In the genomic region with DNA sequence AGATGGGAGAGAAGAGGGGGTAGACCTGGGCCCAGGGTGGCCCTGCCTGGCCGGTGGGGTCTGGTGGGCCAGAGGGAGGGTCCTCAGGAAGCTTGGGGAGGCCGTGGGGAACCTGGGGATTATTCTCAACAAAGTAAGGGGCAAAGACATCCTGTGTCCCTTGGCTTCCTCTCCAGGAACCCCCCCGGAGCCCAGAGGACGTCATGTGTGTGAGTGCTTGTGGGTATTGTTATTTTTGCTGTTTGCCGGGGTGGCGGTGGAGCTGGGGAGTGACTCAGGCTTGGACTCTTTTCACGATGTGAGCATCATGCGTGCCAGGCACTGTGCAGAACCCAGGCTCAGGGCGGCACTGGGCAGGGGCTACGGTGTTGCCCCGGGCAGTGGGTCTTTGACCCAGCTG, we compare ENCODE assay signal across 12 cellular contexts. TPM values are rescaled to one million over a fixed set of nuclear protein-coding genes. Genes with fewer than 3 reads are reported as not detected.
DNase-seq lines count a peak whose midpoint lies in the region; ATAC-seq, FAIRE-seq and TF ChIP-seq lines count a peak whose summit lies in the region.
"Had no signal": no experiment of that assay in that cellular context is flagged by ENCODE, and none has a peak within 500 bp of the region (broad histone marks: within the 10 kb centered on the region; RNA-seq: fewer than 3 reads in every experiment).

No MANE protein-coding gene starts in this region.

- TF ChIP-seq CTCF in lower lobe of right lung (IDR thresholded peaks at IDR 0.05): no peak

- FAIRE-seq in H54 (lab: Jason Lieb, UNC): no peak
- FAIRE-seq: RCC 7860 had no signal

- peak overlapping the region; percentile 11 for H3K4me3 ChIP-seq in lower lobe of right lung
- no peak overlapping the region for H3K4me3 ChIP-seq in stomach smooth muscle (ENCODE audit: low read length in 2 of 2)
- H3K4me3 ChIP-seq: HAP-1 had no signal

- no peak for TF ChIP-seq POLR2A in H54 (IDR thresholded peaks at IDR 0.05; ENCODE audit: low read depth, low read length)

- H3K27ac ChIP-seq in cingulate gyrus (ENCODE audit: low read depth, low read length) (peak overlapping the region; percentile 47), lower lobe of right lung (peak overlapping the region; percentile 87), stomach smooth muscle (ENCODE audit: low read length) (peak overlapping the region; percentile 11)

- peak; percentile 41 for DNase-seq in H54 (ENCODE audit: insufficient read length, low spot score)
- no peak for DNase-seq in lower lobe of right lung
- no peak for DNase-seq in NOMO-1 treated with DMSO at 0.1 percent for 48 hours (lab: John Stamatoyannopoulos, UW; ENCODE audit: unreplicated experiment)
- DNase-seq in GM19240 (ENCODE audit: insufficient read length, low spot score): no peak
- DNase-seq: Caco-2, T1000 had no signal

- ATAC-seq in lower lobe of right lung (no peak), GM18870 (IDR thresholded peaks at IDR 0.05; ENCODE audit: unreplicated experiment) (no peak), GM18502 (IDR thresholded peaks at IDR 0.05; ENCODE audit: poor library complexity, unreplicated experiment) (no peak)

- H3K36me3 ChIP-seq in lower lobe of right lung (no peaks in the 10 kb centered on the region), stomach smooth muscle (ENCODE audit: control insufficient read depth in 2 of 2, insufficient read depth in 2 of 2, low read length in 2 of 2) (no peaks in the 10 kb centered on the region)
- H3K36me3 ChIP-seq: HAP-1 had no signal

- H3K4me1 ChIP-seq in lower lobe of right lung: peaks cover 16% of the 10 kb centered on the region
- H3K4me1 ChIP-seq in stomach smooth muscle (ENCODE audit: control insufficient read depth, insufficient read depth, low read length): peaks cover 10% of the 10 kb centered on the region
- H3K4me1 ChIP-seq: Caco-2 had no signal

- intact Hi-C loops in lower lobe of right lung (cut with DNase I): no loop called here

- H3K27me3 ChIP-seq in lower lobe of right lung (ENCODE audit: low read depth): peaks cover 18% of the 10 kb centered on the region
- peaks cover 26 to 27% of the 10 kb centered on the region in 2 donors for H3K27me3 ChIP-seq in stomach smooth muscle (ENCODE audit: control insufficient read depth in 1 of 2, insufficient read depth in 2 of 2, low read length in 2 of 2)

- H3K9ac ChIP-seq in stomach smooth muscle (ENCODE audit: low read length in 2 of 2): no peak overlapping the region

- H3K9me3 ChIP-seq in lower lobe of right lung: no peaks in the 10 kb centered on the region
- no peaks in the 10 kb centered on the region for H3K9me3 ChIP-seq in stomach smooth muscle (ENCODE audit: control insufficient read depth in 2 of 2, low read length in 2 of 2)
- H3K9me3 ChIP-seq: Caco-2, HAP-1 had no signal

RNA-seq across cellular contexts. Expression of a gene that starts 1.0 kb away (rescaled TPM):
- 50.6 TPM for total RNA-seq in lower lobe of right lung

RNA-seq across cellular contexts. Expression of a gene that starts 43.7 kb away (rescaled TPM):
- total RNA-seq in lower lobe of right lung: 53.5 TPM

Comparison
In these comparisons a context has a peak if more than half of its experiments do, and no peak if none do; other contexts are left out.
1. H3K27ac ChIP-seq: peak in every context shown above with its lines; median percentile 87 in lower lobe of right lung; 47 in cingulate gyrus; 11 in stomach smooth muscle.